2 cellular contexts compared by ENCODE assay signal in genomic region chr5:148474025-148474511, GRCh38.
A peak's percentile ranks its signal among the peaks of the same experiment; 100 is the strongest.
TF ChIP-seq lines count a peak whose summit lies in the region.

No MANE protein-coding gene starts in this region.

TF ChIP-seq in SK-N-SH, 30 proteins besides CTCF, POLR2A, EP300 and RAD21 (continued from another document):
- TF ChIP-seq MEF2A (IDR thresholded peaks at IDR 0.05; ENCODE audit: borderline replicate concordance, low read depth) (no peak), TEAD4 (IDR thresholded peaks at IDR 0.05; ENCODE audit: borderline replicate concordance, insufficient read depth) (no peak), MAX (IDR thresholded peaks at IDR 0.05; ENCODE audit: low read depth) (no peak), RXRA (IDR thresholded peaks at IDR 0.05; ENCODE audit: borderline replicate concordance, low read depth) (no peak), GATA2 (CRISPR knock-in tag; IDR thresholded peaks at IDR 0.05) (no peak), TCF12 (IDR thresholded peaks at IDR 0.05) (no peak), NFIC (IDR thresholded peaks at IDR 0.05; ENCODE audit: borderline replicate concordance) (peak; percentile 16; the same call in 1 of the 2 replicates), USF1 (IDR thresholded peaks at IDR 0.05; ENCODE audit: borderline replicate concordance, low read depth) (no peak), POLR2AphosphoS5 (IDR thresholded peaks at IDR 0.05; ENCODE audit: low read depth, low read length) (no peak), SIN3A (IDR thresholded peaks at IDR 0.05; ENCODE audit: borderline replicate concordance, low read depth, low read length) (no peak), ZBTB33 (IDR thresholded peaks at IDR 0.05; ENCODE audit: borderline replicate concordance, low read depth) (no peak), EZH2phosphoT487 (IDR thresholded peaks at IDR 0.05; ENCODE audit: borderline replicate concordance, low read depth) (no peak), GABPA (IDR thresholded peaks at IDR 0.05; ENCODE audit: low read depth) (no peak), YY1 (IDR thresholded peaks at IDR 0.05; ENCODE audit: low read depth) (no peak), JUND (IDR thresholded peaks at IDR 0.05) (peak; percentile 36), FOXM1 (IDR thresholded peaks at IDR 0.05; ENCODE audit: low read depth) (no peak), RFX5 (IDR thresholded peaks at IDR 0.05; ENCODE audit: low read length) (no peak), TAF1 (IDR thresholded peaks at IDR 0.05; ENCODE audit: borderline replicate concordance, low read depth, low read length) (no peak), IRF3 (IDR thresholded peaks at IDR 0.05; ENCODE audit: low read depth, low read length) (no peak)
- TF ChIP-seq, protein P1, sequence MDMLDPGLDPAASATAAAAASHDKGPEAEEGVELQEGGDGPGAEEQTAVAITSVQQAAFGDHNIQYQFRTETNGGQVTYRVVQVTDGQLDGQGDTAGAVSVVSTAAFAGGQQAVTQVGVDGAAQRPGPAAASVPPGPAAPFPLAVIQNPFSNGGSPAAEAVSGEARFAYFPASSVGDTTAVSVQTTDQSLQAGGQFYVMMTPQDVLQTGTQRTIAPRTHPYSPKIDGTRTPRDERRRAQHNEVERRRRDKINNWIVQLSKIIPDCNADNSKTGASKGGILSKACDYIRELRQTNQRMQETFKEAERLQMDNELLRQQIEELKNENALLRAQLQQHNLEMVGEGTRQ (IDR thresholded peaks at IDR 0.05; ENCODE audit: borderline replicate concordance, low read depth, low read length), result no peak
- TF ChIP-seq, protein P2, sequence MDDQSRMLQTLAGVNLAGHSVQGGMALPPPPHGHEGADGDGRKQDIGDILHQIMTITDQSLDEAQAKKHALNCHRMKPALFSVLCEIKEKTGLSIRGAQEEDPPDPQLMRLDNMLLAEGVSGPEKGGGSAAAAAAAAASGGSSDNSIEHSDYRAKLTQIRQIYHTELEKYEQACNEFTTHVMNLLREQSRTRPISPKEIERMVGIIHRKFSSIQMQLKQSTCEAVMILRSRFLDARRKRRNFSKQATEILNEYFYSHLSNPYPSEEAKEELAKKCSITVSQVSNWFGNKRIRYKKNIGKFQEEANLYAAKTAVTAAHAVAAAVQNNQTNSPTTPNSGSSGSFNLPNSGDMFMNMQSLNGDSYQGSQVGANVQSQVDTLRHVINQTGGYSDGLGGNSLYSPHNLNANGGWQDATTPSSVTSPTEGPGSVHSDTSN (IDR thresholded peaks at IDR 0.05), result no peak
TF ChIP-seq in SK-N-SH: peak in this region for 3.

TF ChIP-seq in liver, 16 proteins besides CTCF, POLR2A, EP300 and RAD21 (continued from another document):
- TF ChIP-seq, protein P3, sequence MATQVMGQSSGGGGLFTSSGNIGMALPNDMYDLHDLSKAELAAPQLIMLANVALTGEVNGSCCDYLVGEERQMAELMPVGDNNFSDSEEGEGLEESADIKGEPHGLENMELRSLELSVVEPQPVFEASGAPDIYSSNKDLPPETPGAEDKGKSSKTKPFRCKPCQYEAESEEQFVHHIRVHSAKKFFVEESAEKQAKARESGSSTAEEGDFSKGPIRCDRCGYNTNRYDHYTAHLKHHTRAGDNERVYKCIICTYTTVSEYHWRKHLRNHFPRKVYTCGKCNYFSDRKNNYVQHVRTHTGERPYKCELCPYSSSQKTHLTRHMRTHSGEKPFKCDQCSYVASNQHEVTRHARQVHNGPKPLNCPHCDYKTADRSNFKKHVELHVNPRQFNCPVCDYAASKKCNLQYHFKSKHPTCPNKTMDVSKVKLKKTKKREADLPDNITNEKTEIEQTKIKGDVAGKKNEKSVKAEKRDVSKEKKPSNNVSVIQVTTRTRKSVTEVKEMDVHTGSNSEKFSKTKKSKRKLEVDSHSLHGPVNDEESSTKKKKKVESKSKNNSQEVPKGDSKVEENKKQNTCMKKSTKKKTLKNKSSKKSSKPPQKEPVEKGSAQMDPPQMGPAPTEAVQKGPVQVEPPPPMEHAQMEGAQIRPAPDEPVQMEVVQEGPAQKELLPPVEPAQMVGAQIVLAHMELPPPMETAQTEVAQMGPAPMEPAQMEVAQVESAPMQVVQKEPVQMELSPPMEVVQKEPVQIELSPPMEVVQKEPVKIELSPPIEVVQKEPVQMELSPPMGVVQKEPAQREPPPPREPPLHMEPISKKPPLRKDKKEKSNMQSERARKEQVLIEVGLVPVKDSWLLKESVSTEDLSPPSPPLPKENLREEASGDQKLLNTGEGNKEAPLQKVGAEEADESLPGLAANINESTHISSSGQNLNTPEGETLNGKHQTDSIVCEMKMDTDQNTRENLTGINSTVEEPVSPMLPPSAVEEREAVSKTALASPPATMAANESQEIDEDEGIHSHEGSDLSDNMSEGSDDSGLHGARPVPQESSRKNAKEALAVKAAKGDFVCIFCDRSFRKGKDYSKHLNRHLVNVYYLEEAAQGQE (IDR thresholded peaks at IDR 0.05), result no peak
